In the genomic region with DNA sequence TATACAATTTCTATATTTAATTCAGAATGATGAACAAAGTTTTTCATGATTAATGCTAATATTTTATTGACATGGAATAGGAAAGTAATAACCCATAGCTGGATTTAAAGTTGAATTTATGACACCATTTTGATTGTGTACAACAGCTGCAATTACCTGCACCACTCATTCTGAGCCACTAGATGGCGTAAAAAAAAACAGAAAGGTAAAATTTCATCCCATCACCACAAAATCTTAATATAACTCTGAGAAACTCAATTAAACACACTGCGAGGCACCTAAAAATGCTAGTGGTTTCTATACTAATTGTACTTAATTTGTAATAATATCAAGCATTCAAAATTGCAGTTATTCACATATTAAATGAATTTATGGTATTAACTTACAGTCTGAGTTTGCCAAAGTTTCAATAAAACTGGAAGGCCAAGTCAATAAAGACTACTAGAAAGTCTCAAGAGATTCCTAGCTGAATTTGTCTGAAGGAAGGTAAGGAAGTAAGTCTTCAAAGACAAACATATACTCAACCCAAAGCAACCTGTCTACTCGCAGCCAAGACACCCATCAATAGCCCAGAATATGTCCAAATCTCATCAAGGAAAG, we compare ENCODE assay signal across 8 cellular contexts.
DNase-seq lines count a peak whose midpoint lies in the region; ATAC-seq and TF ChIP-seq lines count a peak whose summit lies in the region.

No MANE protein-coding gene starts in this region.

- no peak for TF ChIP-seq POLR2A in GM18505 (IDR thresholded peaks at IDR 0.05; ENCODE audit: borderline replicate concordance, extremely low read depth, insufficient read depth, insufficient read length)

- H3K4me3 ChIP-seq in A673 (ENCODE audit: low read depth, low read length, poor library complexity, severe bottlenecking) (no peak overlapping the region), dorsolateral prefrontal cortex (no peak overlapping the region)

- no peak overlapping the region for H3K27ac Mint-ChIP-seq in osteocyte (ENCODE audit: unreplicated experiment)
- no peak overlapping the region for H3K27ac Mint-ChIP-seq in activated naive CD4-positive, alpha-beta T cell treated with anti-CD3 and anti-CD28 coated beads, Interleukin-2, amount 10 ng/mL, durations not matched to agents 7 days and 5 days

- no peak overlapping the region for H3K27ac ChIP-seq in A673 (ENCODE audit: low read depth, low read length, poor library complexity, severe bottlenecking)
- H3K27ac ChIP-seq in dorsolateral prefrontal cortex = no peak overlapping the region

- peaks cover 57% of the 10 kb centered on the region for H3K27me3 Mint-ChIP-seq in osteocyte (ENCODE audit: unreplicated experiment)
- H3K27me3 Mint-ChIP-seq in activated naive CD4-positive, alpha-beta T cell treated with anti-CD3 and anti-CD28 coated beads, Interleukin-2, amount 10 ng/mL, durations not matched to agents 7 days and 5 days = peaks cover 6% of the 10 kb centered on the region

- ATAC-seq in HG02588 (IDR thresholded peaks at IDR 0.05; ENCODE audit: unreplicated experiment) (no peak), GM18505 (IDR thresholded peaks at IDR 0.05; ENCODE audit: unreplicated experiment) (no peak)

- DNase-seq in A673 (ENCODE audit: low spot score) = peak; percentile 37
- peak; percentile 9 for DNase-seq in GM10266 (ENCODE audit: extremely low spot score)
- DNase-seq in NCI-H460 (ENCODE audit: extremely low read depth, low read depth) = peak; percentile 42
- DNase-seq in dorsolateral prefrontal cortex = no peak
- DNase-seq in osteocyte (ENCODE audit: extremely low spot score, unreplicated experiment) = no peak
- DNase-seq in activated naive CD4-positive, alpha-beta T cell treated with anti-CD3 and anti-CD28 coated beads, Interleukin-2, amount 10 ng/mL, durations not matched to agents 7 days and 5 days = no peak

- POLR2A ChIA-PET in A673 (lab: Charles Lee; ENCODE audit: low non-redundant PET) = no interaction called here

- H3K36me3 Mint-ChIP-seq in osteocyte (ENCODE audit: unreplicated experiment) = no peaks in the 10 kb centered on the region
- H3K36me3 Mint-ChIP-seq in activated naive CD4-positive, alpha-beta T cell treated with anti-CD3 and anti-CD28 coated beads, Interleukin-2, amount 10 ng/mL, durations not matched to agents 7 days and 5 days = no peaks in the 10 kb centered on the region

- CTCF ChIA-PET in A673 (lab: Charles Lee) = interaction anchor here (1.9 kb wide), 1 partner anchor 479 kb away, joined by 9 read pairs; no protein-coding TSS in a partner anchor
- CTCF ChIA-PET in activated naive CD4-positive, alpha-beta T cell treated with anti-CD3 and anti-CD28 coated beads, Interleukin-2, amount 10 ng/mL, durations not matched to agents 7 days and 5 days (lab: Charles Lee) = interaction anchor here (0.6 to 4.9 kb wide), 11 partner anchors 8 to 973 kb away, joined by 3 to 36 read pairs (median 4); a partner anchor contains a TSS

- H3K36me3 ChIP-seq in A673 (ENCODE audit: insufficient read depth, low read length, poor library complexity, severe bottlenecking) = no peaks in the 10 kb centered on the region

- H3K9me3 ChIP-seq in A673 (ENCODE audit: low read depth, low read length, poor library complexity, severe bottlenecking) = no peaks in the 10 kb centered on the region

- intact Hi-C loops in A673 (cut with micrococcal nuclease; ENCODE audit: unreplicated experiment) (loop anchor here (2.0 kb wide), 1 partner anchor 479 kb away; no protein-coding TSS in a partner anchor), dorsolateral prefrontal cortex (cut with DNase I) (no loop called here)

- H3K9me3 Mint-ChIP-seq in osteocyte (ENCODE audit: unreplicated experiment) = no peaks in the 10 kb centered on the region
- H3K9me3 Mint-ChIP-seq in activated naive CD4-positive, alpha-beta T cell treated with anti-CD3 and anti-CD28 coated beads, Interleukin-2, amount 10 ng/mL, durations not matched to agents 7 days and 5 days = no peaks in the 10 kb centered on the region

- TF ChIP-seq CTCF in A673 (conservative IDR thresholded peaks at IDR 0.05; ENCODE audit: low read depth, low read length) (peak; percentile 80), GM10266 (IDR thresholded peaks at IDR 0.05; ENCODE audit: control insufficient read depth, insufficient read depth, low read depth, missing control alignments) (peak; percentile 62), dorsolateral prefrontal cortex (IDR thresholded peaks at IDR 0.05 in 54 of 56, conservative IDR thresholded peaks at IDR 0.05 in 2 of 56; ENCODE audit: low read depth in 1 of 56, partially characterized antibody in 56 of 56) (peak in 55 of 56 donors; percentile 40 to 94 (median 72)), osteocyte (IDR thresholded peaks at IDR 0.05) (peak; percentile 80)

- H3K4me3 Mint-ChIP-seq in osteocyte (ENCODE audit: unreplicated experiment) = no peak overlapping the region
- no peak overlapping the region for H3K4me3 Mint-ChIP-seq in activated naive CD4-positive, alpha-beta T cell treated with anti-CD3 and anti-CD28 coated beads, Interleukin-2, amount 10 ng/mL, durations not matched to agents 7 days and 5 days

- BruUV-seq in A673 (replicated peaks; lab: Mats Ljungman, UMichigan) = no TSS peak

- peaks cover 57% of the 10 kb centered on the region for H3K27me3 ChIP-seq in A673 (replicated peaks; ENCODE audit: insufficient read depth, low read depth, low read length, poor library complexity)
- peaks cover 0 to 27% (median 0%) of the 10 kb centered on the region in 45 donors for H3K27me3 ChIP-seq in dorsolateral prefrontal cortex

- no peaks in the 10 kb centered on the region for H3K4me1 ChIP-seq in A673 (ENCODE audit: insufficient read depth, low read length, poor library complexity, severe bottlenecking)

- peaks cover 5% of the 10 kb centered on the region for H3K4me1 Mint-ChIP-seq in osteocyte (ENCODE audit: unreplicated experiment)
- no peaks in the 10 kb centered on the region for H3K4me1 Mint-ChIP-seq in activated naive CD4-positive, alpha-beta T cell treated with anti-CD3 and anti-CD28 coated beads, Interleukin-2, amount 10 ng/mL, durations not matched to agents 7 days and 5 days

Comparison
In these comparisons a context has a peak if more than half of its experiments do, and no peak if none do; other contexts are left out.
1. DNase-seq: peak in A673 (single experiment), GM10266 (single experiment) and NCI-H460 (single experiment); none in dorsolateral prefrontal cortex (0 of 10), osteocyte (single experiment) and activated naive CD4-positive, alpha-beta T cell treated with anti-CD3 and anti-CD28 coated beads, Interleukin-2, amount 10 ng/mL, durations not matched to agents 7 days and 5 days (single experiment).
2. Peak in every context shown above with its lines, with median percentiles within 50 percentile points of each other: CTCF ChIP-seq.